ENCODE assay signal across 24 cellular contexts in genomic region chr5:78224358-78224757, GRCh38.
DNase-seq lines count a peak whose midpoint lies in the region; ATAC-seq, FAIRE-seq and TF ChIP-seq lines count a peak whose summit lies in the region.
"Had no signal": no experiment of that assay in that cellular context is flagged by ENCODE, and none has a peak within 500 bp of the region (broad histone marks: within the 10 kb centered on the region; RNA-seq: fewer than 3 reads in every experiment).

No MANE protein-coding gene starts in this region.

- H3K4me2 ChIP-seq in K562 (ENCODE audit: insufficient read depth, low read length) (no peak overlapping the region), OCI-LY7 (ENCODE audit: low read length) (no peak overlapping the region)
- H3K4me2 ChIP-seq: BLaER1 had no signal

- H3K36me3 ChIP-seq in K562 (ENCODE audit: control insufficient read depth, insufficient read depth, low read length) (peaks cover 13% of the 10 kb centered on the region; the same call in 1 of the 3 replicates), OCI-LY7 (ENCODE audit: insufficient read depth, low read length) (0 out of 2 replicates have a peak, but pooled peaks cover 3% of the 10 kb centered on the region)

- H3K79me2 ChIP-seq in K562 (ENCODE audit: control insufficient read depth, insufficient read depth, low read length): no peaks in the 10 kb centered on the region
- H3K79me2 ChIP-seq in OCI-LY7 (ENCODE audit: insufficient read depth, low read depth, low read length): no peaks in the 10 kb centered on the region

- in situ Hi-C loops in K562 (cut with MboI): no loop called here

- TF ChIP-seq CTCF in K562 (IDR thresholded peaks at IDR 0.05 in 2 of 3, conservative IDR thresholded peaks at IDR 0.05 in 1 of 3; ENCODE audit: insufficient read depth in 2 of 3, low read depth in 1 of 3, low read length in 3 of 3) (no peak), OCI-LY7 (conservative IDR thresholded peaks at IDR 0.05; ENCODE audit: low read length) (no peak)

- H3K4me3 ChIP-seq in K562: no peak overlapping the region
- no peak overlapping the region for H3K4me3 ChIP-seq in OCI-LY7 (ENCODE audit: low read depth, low read length, poor library complexity, severe bottlenecking)
- H3K4me3 ChIP-seq: BLaER1 had no signal

- H3K9me1 ChIP-seq in K562 (ENCODE audit: control insufficient read depth, insufficient read depth, low read length): no peaks in the 10 kb centered on the region

- H4K20me1 ChIP-seq in K562 (replicated peaks; ENCODE audit: control insufficient read depth, insufficient read depth, low read length) (no peaks in the 10 kb centered on the region), OCI-LY7 (ENCODE audit: insufficient read depth, low read length) (peaks cover 14% of the 10 kb centered on the region; the same call in 1 of the 2 replicates)

- H2AFZ ChIP-seq in K562 (ENCODE audit: low read depth, low read length) (no peak overlapping the region), OCI-LY7 (ENCODE audit: low read length) (no peak overlapping the region)

- no peak for TF ChIP-seq RAD21 in K562 (CRISPR knock-in tag; conservative IDR thresholded peaks at IDR 0.05 in 1 of 2, IDR thresholded peaks at IDR 0.05 in 1 of 2)

- no peak overlapping the region for H3K9ac ChIP-seq in K562 (ENCODE audit: insufficient read depth in 1 of 2, low read depth in 2 of 2, low read length in 2 of 2)
- H3K9ac ChIP-seq: BLaER1 had no signal

- H3K4me1 ChIP-seq in K562 (replicated peaks in 1 of 2; ENCODE audit: control insufficient read depth in 2 of 2, insufficient read depth in 2 of 2, low read length in 2 of 2) (peaks cover 3 to 8% of the 10 kb centered on the region in 2 experiments; a peak in 3 of 5 replicates), OCI-LY7 (ENCODE audit: insufficient read depth, low read length, poor library complexity, severe bottlenecking) (peaks cover 21% of the 10 kb centered on the region)
- H3K4me1 ChIP-seq: BE2C had no signal

- CTCF ChIA-PET in K562 (lab: Yijun Ruan, JAX; ENCODE audit: low intra/inter-chr PET ratio) (no interaction called here), OCI-LY7 (lab: Charles Lee; ENCODE audit: unreplicated experiment) (no interaction called here)

- DNase-seq in GM19239 (ENCODE audit: insufficient read length, low spot score) (no peak), K562 (ENCODE audit: extremely low read depth in 1 of 4, low spot score in 3 of 4) (no peak), OCI-LY7 (ENCODE audit: low spot score) (no peak), occipital lobe (lab: John Stamatoyannopoulos, UW) (no peak), NCI-H2029 (lab: John Stamatoyannopoulos, UW) (no peak)
- DNase-seq: 8988T; ACHN; BE2C; C1 segment of cervical spinal cord; CD4-positive, alpha-beta memory T cell; CD4-positive, CD25-positive, alpha-beta regulatory T cell; CD8-positive, alpha-beta memory T cell; COR-L47; DMS 273 treated with DMSO at 0.1 percent for 48 hours; DMS153; DMS53; DMS79; DND-41; EL; GDM1 had no signal

- H3K9me3 ChIP-seq in K562 (replicated peaks; ENCODE audit: control insufficient read depth, insufficient read depth, low read depth, low read length) (0 out of 2 replicates have a peak, but pooled peaks cover 2% of the 10 kb centered on the region), OCI-LY7 (ENCODE audit: low read length) (no peaks in the 10 kb centered on the region)
- H3K9me3 ChIP-seq: BE2C had no signal

- H3K27me3 ChIP-seq in K562 (ENCODE audit: control insufficient read depth in 2 of 2, insufficient read depth in 2 of 2, low read length in 2 of 2): no peaks in the 10 kb centered on the region
- H3K27me3 ChIP-seq: BE2C, BLaER1 had no signal

- no peak for TF ChIP-seq POLR2A in K562 (conservative IDR thresholded peaks at IDR 0.05)

- BruUV-seq in K562 (replicated peaks; lab: Mats Ljungman, UMichigan) (no TSS peak), OCI-LY7 (replicated peaks; lab: Mats Ljungman, UMichigan) (no TSS peak)

- no peak for TF ChIP-seq EP300 in K562 (IDR thresholded peaks at IDR 0.05; ENCODE audit: low read length)

- intact Hi-C loops in K562 (cut with micrococcal nuclease) (no loop called here), OCI-LY7 (cut with micrococcal nuclease; ENCODE audit: unreplicated experiment) (no loop called here)

- no peak for ATAC-seq in K562
- no peak for ATAC-seq in GM18868 (IDR thresholded peaks at IDR 0.05; ENCODE audit: unreplicated experiment)

- POLR2A ChIA-PET in K562 (lab: Yijun Ruan, JAX) (interaction anchor here (0.5 to 0.6 kb wide), 2 partner anchors 80 to 723 kb away, joined by 3 read pairs; no protein-coding TSS in a partner anchor), OCI-LY7 (lab: Charles Lee) (interaction anchor here (1.0 kb wide), 1 partner anchor 214 kb away, joined by 3 read pairs; no protein-coding TSS in a partner anchor)

- peak; percentile 23 for FAIRE-seq in GM19239 (lab: Jason Lieb, UNC)
- peak; percentile 25 for FAIRE-seq in TTC549 (lab: Jason Lieb, UNC)
- no peak for FAIRE-seq in K562 (lab: Jason Lieb, UNC)
- FAIRE-seq in colon (lab: Jason Lieb, UNC): peak; percentile 5

- H3K9me2 ChIP-seq in OCI-LY7 (ENCODE audit: insufficient read depth, low read length): no peaks in the 10 kb centered on the region

- no peak overlapping the region for H3K27ac ChIP-seq in K562 (ENCODE audit: extremely low read depth, low read depth, low read length)
- no peak overlapping the region for H3K27ac ChIP-seq in OCI-LY7 (ENCODE audit: low read depth, low read length, poor library complexity, severe bottlenecking)
- H3K27ac ChIP-seq: BLaER1 had no signal

TF ChIP-seq in K562, 482 proteins besides CTCF, POLR2A, EP300 and RAD21:
- TF ChIP-seq ZNF507 (tag; conservative IDR thresholded peaks at IDR 0.05) (peak; percentile 93), ZBTB8A (IDR thresholded peaks at IDR 0.05; ENCODE audit: partially characterized antibody) (no peak)
